In genomic region chrX:48919360-48919821, GRCh38 we compare ENCODE assay signal across 8 cellular contexts. TPM values are rescaled to one million over a fixed set of nuclear protein-coding genes. Genes with fewer than 3 reads are reported as not detected.
DNase-seq lines count a peak whose midpoint lies in the region; ATAC-seq and TF ChIP-seq lines count a peak whose summit lies in the region.

No MANE protein-coding gene starts in this region.

- ATAC-seq in HG02870 (IDR thresholded peaks at IDR 0.05; ENCODE audit: unreplicated experiment) (peak; percentile 4), gastroesophageal sphincter (peak; percentile 20), GM19328 (IDR thresholded peaks at IDR 0.05; ENCODE audit: unreplicated experiment) (no peak)

- peaks cover 54% of the 10 kb centered on the region for H4K20me1 ChIP-seq in BLaER1

- H3K4me3 ChIP-seq in BLaER1 (peak overlapping the region; percentile 79), gastroesophageal sphincter (peak overlapping the region; percentile 64), prostate gland (peak overlapping the region; percentile 53 to 57)

- peak; percentile 51 to 61 for DNase-seq in activated CD4-positive, alpha-beta T cell treated with anti-CD3 and anti-CD28 coated beads, Interleukin-2, amount 50 U/mL, for 48 hours
- DNase-seq in prostate gland (ENCODE audit: low spot score) (no peak), NCI-H1436 (lab: John Stamatoyannopoulos, UW) (no peak), dedifferentiated amniotic fluid mesenchymal stem cell (ENCODE audit: extremely low spot score) (no peak)

- peaks cover 48% of the 10 kb centered on the region for H3K27me3 ChIP-seq in BLaER1
- H3K27me3 ChIP-seq in gastroesophageal sphincter, result no peaks in the 10 kb centered on the region
- no peaks in the 10 kb centered on the region for H3K27me3 ChIP-seq in prostate gland (replicated peaks; ENCODE audit: insufficient read depth)

- intact Hi-C loops in prostate gland (cut with DNase I), result loop anchor here (10.0 kb wide), 1 partner anchor 125 kb away; the partner anchor contains the start of gene TFE3

- peak overlapping the region; percentile 57; the same call in 1 of the 2 replicates for H3K9ac ChIP-seq in BLaER1

- H3K9me3 ChIP-seq in BLaER1 (no peaks in the 10 kb centered on the region; the same call in 1 of the 2 replicates), gastroesophageal sphincter (no peaks in the 10 kb centered on the region), prostate gland (no peaks in the 10 kb centered on the region)

- H3K4me2 ChIP-seq in BLaER1, result peak overlapping the region; percentile 78

- TF ChIP-seq POLR2A in gastroesophageal sphincter (IDR thresholded peaks at IDR 0.05) (no peak), prostate gland (IDR thresholded peaks at IDR 0.05) (no peak)

- TF ChIP-seq EP300 in gastroesophageal sphincter (IDR thresholded peaks at IDR 0.05), result no peak

- peaks cover 33% of the 10 kb centered on the region for H3K4me1 ChIP-seq in BLaER1
- peaks cover 0 to 30% (median 7%) of the 10 kb centered on the region in 3 donors for H3K4me1 ChIP-seq in gastroesophageal sphincter
- H3K4me1 ChIP-seq in prostate gland (replicated peaks), result no peaks in the 10 kb centered on the region

- 37% methylated on average over 10 of the region's 15 CpGs; no CpG with 5 or more reads in 1 of the 2 donors for WGBS in gastroesophageal sphincter (ENCODE audit: low coverage in 1 of 2), 2 donors
- WGBS in prostate gland, result 6% methylated on average over 13 of the region's 15 CpGs

- no peak for TF ChIP-seq CTCF in gastroesophageal sphincter (IDR thresholded peaks at IDR 0.05)
- TF ChIP-seq CTCF in prostate gland (IDR thresholded peaks at IDR 0.05), result no peak

- H3K36me3 ChIP-seq in BLaER1 (peaks cover 40% of the 10 kb centered on the region), gastroesophageal sphincter (peaks cover 0 to 33% of the 10 kb centered on the region in 2 donors), prostate gland (no peaks in the 10 kb centered on the region)

- H3K27ac ChIP-seq in BLaER1 (no peak overlapping the region), gastroesophageal sphincter (peak overlapping the region; percentile 57 to 88 (median 86)), prostate gland (peak overlapping the region; percentile 71 to 84)

RNA-seq across cellular contexts. Expression of gene PIM2, which starts 0.6 kb away (rescaled TPM):
- total RNA-seq in gastroesophageal sphincter (1 to 10 TPM; 4.7 to 7.4 (median 7.0) TPM), prostate gland (10 to 100 TPM; 12.1 to 23.5 TPM)

RNA-seq across cellular contexts. Expression of gene SLC35A2, which starts 7.9 kb away (rescaled TPM):
- total RNA-seq in gastroesophageal sphincter (10 to 100 TPM in 3 of 4 donors, 1 to 10 TPM in 1; 8.1 to 12.8 (median 11.9) TPM), prostate gland (10 to 100 TPM; 29.7 to 39.0 TPM)

RNA-seq across cellular contexts. Expression of gene PQBP1, which starts 21.7 kb away (rescaled TPM):
- total RNA-seq in gastroesophageal sphincter, result 10 to 100 TPM; 47.8 to 79.8 (median 69.4) TPM
- total RNA-seq in prostate gland, result 10 to 100 TPM; 37.1 to 76.6 TPM

RNA-seq across cellular contexts. Expression of gene TIMM17B, which starts 21.8 kb away (rescaled TPM):
- total RNA-seq in gastroesophageal sphincter, result 10 to 100 TPM; 38.0 to 57.7 (median 39.5) TPM
- total RNA-seq in prostate gland, result 10 to 100 TPM; 58.2 to 85.8 TPM

RNA-seq across cellular contexts. Expression of gene OTUD5, which starts 38.0 kb away (rescaled TPM):
- total RNA-seq in gastroesophageal sphincter, result 10 to 100 TPM; 36.8 to 54.3 (median 47.7) TPM
- total RNA-seq in prostate gland, result 10 to 100 TPM; 44.1 to 84.2 TPM

Comparison
In these comparisons a context has a peak if more than half of its experiments do, and no peak if none do; other contexts are left out.
1. DNase-seq: peak in activated CD4-positive, alpha-beta T cell treated with anti-CD3 and anti-CD28 coated beads, Interleukin-2, amount 50 U/mL, for 48 hours (2 of 2); none in prostate gland (single experiment), NCI-H1436 (single experiment) and dedifferentiated amniotic fluid mesenchymal stem cell (single experiment).
2. Peak in every context shown above with its lines, with median percentiles within 50 percentile points of each other: H3K4me3 ChIP-seq.